ENCODE assay signal across 9 cellular contexts in genomic region chr1:154749078-154749760, GRCh38.
DNase-seq lines count a peak whose midpoint lies in the region; ATAC-seq and TF ChIP-seq lines count a peak whose summit lies in the region.
"Had no signal": no experiment of that assay in that cellular context is flagged by ENCODE, and none has a peak within 500 bp of the region (broad histone marks: within the 10 kb centered on the region; RNA-seq: fewer than 3 reads in every experiment).

No MANE protein-coding gene starts in this region.

- no peaks in the 10 kb centered on the region for H3K9me3 ChIP-seq in HUES48 (ENCODE audit: control insufficient read depth, insufficient read depth, low read length)
- no peaks in the 10 kb centered on the region for H3K9me3 ChIP-seq in right lobe of liver

- H3K27me3 ChIP-seq in HUES48 (ENCODE audit: control insufficient read depth, insufficient read depth, low read length) (no peaks in the 10 kb centered on the region), right lobe of liver (no peaks in the 10 kb centered on the region)

- H3K9ac ChIP-seq in HUES48 (ENCODE audit: low read depth, low read length), result no peak overlapping the region

- peak; percentile 33 to 47 (median 42) for ATAC-seq in right lobe of liver
- no peak for ATAC-seq in GM18907 (IDR thresholded peaks at IDR 0.05; ENCODE audit: unreplicated experiment)
- ATAC-seq in HG03520 (IDR thresholded peaks at IDR 0.05; ENCODE audit: unreplicated experiment), result no peak
- ATAC-seq in HG03108 (IDR thresholded peaks at IDR 0.05; ENCODE audit: unreplicated experiment), result no peak

- TF ChIP-seq CTCF in right lobe of liver (IDR thresholded peaks at IDR 0.05), result peak in 3 of 4 donors; percentile 15 to 29 (median 21)

- no peak for TF ChIP-seq POLR2A in right lobe of liver (IDR thresholded peaks at IDR 0.05)

- H3K36me3 ChIP-seq in HUES48 (ENCODE audit: control insufficient read depth, insufficient read depth, low read length) (no peaks in the 10 kb centered on the region), right lobe of liver (no peaks in the 10 kb centered on the region)

- no peak overlapping the region for H3K4me3 ChIP-seq in HUES48 (ENCODE audit: low read depth, low read length)
- H3K4me3 ChIP-seq in right lobe of liver, result no peak overlapping the region
- H3K4me3 ChIP-seq: lung had no signal

- intact Hi-C loops in right lobe of liver (cut with DNase I), result no loop called here

- H3K4me1 ChIP-seq in HUES48 (ENCODE audit: control insufficient read depth, insufficient read depth, low read length) (peaks cover 20% of the 10 kb centered on the region), right lobe of liver (no peaks in the 10 kb centered on the region)

- DNase-seq in DMS153 (lab: John Stamatoyannopoulos, UW) (peak; percentile 70), right lobe of liver (peak in 1 of 3 donors; percentile 41), NCI-H510A (lab: John Stamatoyannopoulos, UW) (no peak)
- peak; percentile 68 for DNase-seq in activated CD8-positive, alpha-beta memory T cell treated with anti-CD3 and anti-CD28 coated beads, Interleukin-2, amount 50 U/mL, for 48 hours

- H3K27ac ChIP-seq in HUES48 (ENCODE audit: low read depth, low read length) (peak overlapping the region; percentile 2), right lobe of liver (no peak overlapping the region)

- WGBS in right lobe of liver (ENCODE audit: insufficient coverage, low coverage, low lambda C conversion rate, missing lambda C conversion rate), result 47% methylated on average over 6 of the region's 8 CpGs

Comparison
In these comparisons a context has a peak if more than half of its experiments do, and no peak if none do; other contexts are left out.
1. ATAC-seq: peak in right lobe of liver (4 of 4); none in GM18907 (single experiment), HG03520 (single experiment) and HG03108 (single experiment).